In the genomic region with DNA sequence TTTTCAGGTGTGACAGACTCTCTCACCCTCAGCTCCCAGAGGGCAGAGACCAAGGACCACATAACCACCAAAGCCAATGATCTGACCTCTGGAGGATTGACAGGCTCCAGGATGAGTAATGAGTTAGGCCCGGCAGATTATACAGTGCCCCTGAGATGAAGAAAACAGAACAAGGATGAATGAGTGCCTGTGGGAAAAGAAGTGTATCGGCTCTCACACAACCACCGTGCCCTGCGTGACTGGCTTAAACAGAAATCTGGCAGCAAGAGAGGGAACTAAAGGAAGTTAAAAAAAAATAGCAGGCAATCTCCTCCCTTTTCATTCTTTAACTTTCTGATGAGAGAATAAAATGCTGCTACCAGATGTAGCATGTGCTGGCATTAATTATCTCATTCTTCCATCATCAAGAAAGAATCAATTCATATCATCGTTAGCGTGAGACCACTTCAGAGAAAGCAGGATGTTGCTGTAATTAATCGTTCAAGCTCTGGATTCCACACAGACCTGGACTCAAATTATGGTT, we compare ENCODE assay signal across 9 cellular contexts.
A peak's percentile ranks its signal among the peaks of the same experiment; 100 is the strongest.
DNase-seq lines count a peak whose midpoint lies in the region; ATAC-seq, FAIRE-seq and TF ChIP-seq lines count a peak whose summit lies in the region.
"Had no signal": no experiment of that assay in that cellular context is flagged by ENCODE, and none has a peak within 500 bp of the region (broad histone marks: within the 10 kb centered on the region; RNA-seq: fewer than 3 reads in every experiment).

No MANE protein-coding gene starts in this region.

- no peaks in the 10 kb centered on the region for H3K36me3 ChIP-seq in ACC112 (ENCODE audit: insufficient read depth, low read length)
- no peaks in the 10 kb centered on the region for H3K36me3 ChIP-seq in fibroblast of lung (ENCODE audit: control insufficient read depth, insufficient read depth, low read length)

- FAIRE-seq in HTR-8/SVneo (lab: Jason Lieb, UNC) = no peak

- H4K20me1 ChIP-seq in fibroblast of lung (ENCODE audit: control insufficient read depth, extremely low read depth, insufficient read depth, low read length) = no peaks in the 10 kb centered on the region

- peak overlapping the region; percentile 42; the same call in 1 of the 2 replicates for H3K4me3 ChIP-seq in ACC112 (ENCODE audit: low read depth, low read length)
- H3K4me3 ChIP-seq in fibroblast of lung (replicated peaks in 1 of 4; ENCODE audit: control extremely low read depth in 1 of 4, insufficient read depth in 1 of 4, low read depth in 3 of 4, low read length in 4 of 4) = no peak overlapping the region

- H3K79me2 ChIP-seq in ACC112 (ENCODE audit: control insufficient read depth, insufficient read depth, low read length, unreplicated experiment) (no peaks in the 10 kb centered on the region), fibroblast of lung (ENCODE audit: control insufficient read depth, insufficient read depth, low read length) (no peaks in the 10 kb centered on the region)

- H3K4me1 ChIP-seq in ACC112 (ENCODE audit: control insufficient read depth, insufficient read depth, low read length, unreplicated experiment) (peaks cover 36% of the 10 kb centered on the region), fibroblast of lung (ENCODE audit: control insufficient read depth, extremely low read depth, insufficient read depth, low read length) (peaks cover 9% of the 10 kb centered on the region)

- peak overlapping the region; percentile 81 for H2AFZ ChIP-seq in ACC112 (ENCODE audit: low read length, unreplicated experiment)
- H2AFZ ChIP-seq in fibroblast of lung (ENCODE audit: low read length) = no peak overlapping the region

- no peak for TF ChIP-seq CTCF in fibroblast of lung (conservative IDR thresholded peaks at IDR 0.05 in 1 of 2, IDR thresholded peaks at IDR 0.05 in 1 of 2; ENCODE audit: low read depth in 1 of 2, low read length in 2 of 2)

- DNase-seq in HTR-8/SVneo (ENCODE audit: insufficient read length, low spot score) (peak; percentile 53), fibroblast of lung (ENCODE audit: low read depth in 2 of 2) (peak; percentile 37 to 90), NCI-H526 treated with DMSO at 0.1 percent for 48 hours (lab: John Stamatoyannopoulos, UW) (no peak), NCI-H187 (lab: John Stamatoyannopoulos, UW) (no peak)
- DNase-seq in activated CD4-positive, CD25-positive, alpha-beta regulatory T cell treated with anti-CD3 and anti-CD28 coated beads, Interleukin-2, amount 50 U/mL, for 72 hours = no peak
- DNase-seq: activated CD4-positive, alpha-beta T cell treated with anti-CD3 and anti-CD28 coated beads, Interleukin-2, amount 10 ng/mL, durations not matched to agents 7 days and 5 days had no signal

- ATAC-seq in GM21529 (IDR thresholded peaks at IDR 0.05; ENCODE audit: unreplicated experiment) (peak; percentile 67), HG03045 (IDR thresholded peaks at IDR 0.05; ENCODE audit: unreplicated experiment) (no peak)

- no peak overlapping the region for H3K9ac ChIP-seq in fibroblast of lung (ENCODE audit: insufficient read depth, low read length)

- no peaks in the 10 kb centered on the region for H3K27me3 ChIP-seq in ACC112 (ENCODE audit: insufficient read depth, low read length)
- H3K27me3 ChIP-seq in fibroblast of lung (ENCODE audit: control insufficient read depth, insufficient read depth, low read length) = no peaks in the 10 kb centered on the region

- H3K4me2 ChIP-seq in fibroblast of lung (ENCODE audit: extremely low read depth, insufficient read depth, low read length) = no peak overlapping the region

- H3K9me3 ChIP-seq in fibroblast of lung (ENCODE audit: control insufficient read depth, insufficient read depth, low read depth, low read length) = no peaks in the 10 kb centered on the region

- peak overlapping the region; percentile 85 for H3K27ac ChIP-seq in ACC112 (ENCODE audit: low read depth, low read length)
- peak overlapping the region; percentile 15 for H3K27ac ChIP-seq in fibroblast of lung (ENCODE audit: insufficient read depth, low read length)

Comparison
In these comparisons a context has a peak if more than half of its experiments do, and no peak if none do; other contexts are left out.
1. DNase-seq: peak in HTR-8/SVneo (single experiment) and fibroblast of lung (2 of 2); none in NCI-H526 treated with DMSO at 0.1 percent for 48 hours (single experiment), NCI-H187 (0 of 2) and activated CD4-positive, CD25-positive, alpha-beta regulatory T cell treated with anti-CD3 and anti-CD28 coated beads, Interleukin-2, amount 50 U/mL, for 72 hours (single experiment).